Comparison of ENCODE assay signal across 12 cellular contexts in genomic region chr2:160238392-160238791, GRCh38. TPM values are rescaled to one million over a fixed set of nuclear protein-coding genes. Genes with fewer than 3 reads are reported as not detected.
"Had no signal": no experiment of that assay in that cellular context is flagged by ENCODE, and none has a peak within 500 bp of the region (broad histone marks: within the 10 kb centered on the region; RNA-seq: fewer than 3 reads in every experiment).

No MANE protein-coding gene starts in this region.

- H3K9me3 Mint-ChIP-seq: activated CD4-positive, alpha-beta memory T cell treated with anti-CD3 and anti-CD28 coated beads for 36 hours; activated naive CD8-positive, alpha-beta T cell treated with anti-CD3 and anti-CD28 coated beads for 36 hours; activated T-cell treated with anti-CD3 and anti-CD28 coated beads, Interleukin-2, amount 50 U/mL, for 72 hours; memory B cell had no signal

- H3K27me3 Mint-ChIP-seq: activated CD4-positive, alpha-beta memory T cell treated with anti-CD3 and anti-CD28 coated beads for 36 hours had no signal

- H3K4me3 ChIP-seq: pancreas, skin epidermis, tibial artery had no signal

- ATAC-seq: activated T-cell treated with anti-CD3 and anti-CD28 coated beads, Interleukin-2, amount 50 U/mL, for 72 hours; pancreas had no signal

- H3K27ac ChIP-seq: pancreas, tibial artery had no signal

- H3K4me1 Mint-ChIP-seq: activated naive CD8-positive, alpha-beta T cell treated with anti-CD3 and anti-CD28 coated beads for 36 hours; memory B cell had no signal

- H3K9me3 ChIP-seq: pancreas, tibial artery had no signal

- H3K4me3 Mint-ChIP-seq: activated CD4-positive, alpha-beta memory T cell treated with anti-CD3 and anti-CD28 coated beads for 36 hours; activated naive CD8-positive, alpha-beta T cell treated with anti-CD3 and anti-CD28 coated beads for 36 hours; activated T-cell treated with anti-CD3 and anti-CD28 coated beads, Interleukin-2, amount 50 U/mL, for 72 hours; memory B cell had no signal

- H3K36me3 Mint-ChIP-seq: activated CD4-positive, alpha-beta memory T cell treated with anti-CD3 and anti-CD28 coated beads for 36 hours; activated naive CD8-positive, alpha-beta T cell treated with anti-CD3 and anti-CD28 coated beads for 36 hours; memory B cell had no signal

- DNase-seq: activated CD4-positive, alpha-beta memory T cell treated with anti-CD3 and anti-CD28 coated beads for 36 hours; activated CD4-positive, alpha-beta T cell treated with anti-CD3 and anti-CD28 coated beads for 1 hour; activated gamma-delta T cell treated with Interleukin-2 at 50 U/mL for 16 hours; activated naive CD8-positive, alpha-beta T cell treated with anti-CD3 and anti-CD28 coated beads for 36 hours; activated T-cell treated with anti-CD3 and anti-CD28 coated beads, Interleukin-2, amount 50 U/mL, for 72 hours; pancreas; retina; T-helper 9 cell; tibial artery had no signal

- H3K36me3 ChIP-seq: pancreas, tibial artery had no signal

- H3K27ac Mint-ChIP-seq: activated CD4-positive, alpha-beta memory T cell treated with anti-CD3 and anti-CD28 coated beads for 36 hours; activated naive CD8-positive, alpha-beta T cell treated with anti-CD3 and anti-CD28 coated beads for 36 hours; activated T-cell treated with anti-CD3 and anti-CD28 coated beads, Interleukin-2, amount 50 U/mL, for 72 hours; memory B cell had no signal

- H3K27me3 ChIP-seq: pancreas, tibial artery had no signal

RNA-seq across cellular contexts. Expression of gene ITGB6, which starts 38.3 kb away (rescaled TPM):
- total RNA-seq: activated CD4-positive, alpha-beta memory T cell treated with anti-CD3 and anti-CD28 coated beads for 36 hours; activated naive CD8-positive, alpha-beta T cell treated with anti-CD3 and anti-CD28 coated beads for 36 hours; activated T-cell treated with anti-CD3 and anti-CD28 coated beads, Interleukin-2, amount 50 U/mL, for 72 hours; SK-MEL-5 had no signal
